Comparison of ENCODE assay signal across 2 cellular contexts in the genomic region with DNA sequence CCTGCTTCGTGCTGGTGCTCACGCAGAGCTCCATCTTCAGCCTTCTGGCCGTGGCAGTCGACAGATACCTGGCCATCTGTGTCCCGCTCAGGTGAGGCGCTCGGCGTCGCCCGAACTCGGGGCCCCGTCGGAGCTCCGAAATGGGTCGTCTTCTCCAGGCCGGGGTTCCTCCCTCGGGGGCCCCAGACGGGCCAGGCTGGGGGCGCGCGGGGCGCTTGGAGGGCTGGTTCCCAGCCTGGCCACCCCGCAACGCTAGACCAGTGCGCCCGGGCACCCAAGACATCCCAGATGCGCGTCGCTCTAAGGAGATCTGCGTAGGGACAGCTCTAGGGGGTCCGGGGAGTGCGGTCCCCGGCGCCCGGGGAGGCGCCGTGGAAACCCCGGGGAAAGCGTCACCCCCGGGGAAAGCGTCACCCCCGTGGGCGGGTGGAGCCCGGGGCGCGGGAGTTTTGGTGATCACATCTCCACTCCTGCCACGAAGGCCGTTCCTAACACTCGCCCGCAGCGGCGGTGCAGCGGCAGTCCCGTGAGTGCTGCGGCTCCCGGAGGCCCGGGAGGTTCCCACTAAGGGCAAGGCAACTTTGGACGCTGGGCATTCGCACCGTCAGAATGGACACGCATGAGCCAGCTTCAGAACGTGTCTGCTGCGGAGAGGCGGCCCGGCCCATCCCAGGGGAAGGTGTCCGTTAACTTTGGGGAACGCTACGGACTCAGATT.
TF ChIP-seq lines count a peak whose summit lies in the region.

No MANE protein-coding gene starts in this region.

TF ChIP-seq in A549, 52 proteins besides CTCF, POLR2A, EP300 and RAD21 (continued from another document):
- TF ChIP-seq, protein P1, sequence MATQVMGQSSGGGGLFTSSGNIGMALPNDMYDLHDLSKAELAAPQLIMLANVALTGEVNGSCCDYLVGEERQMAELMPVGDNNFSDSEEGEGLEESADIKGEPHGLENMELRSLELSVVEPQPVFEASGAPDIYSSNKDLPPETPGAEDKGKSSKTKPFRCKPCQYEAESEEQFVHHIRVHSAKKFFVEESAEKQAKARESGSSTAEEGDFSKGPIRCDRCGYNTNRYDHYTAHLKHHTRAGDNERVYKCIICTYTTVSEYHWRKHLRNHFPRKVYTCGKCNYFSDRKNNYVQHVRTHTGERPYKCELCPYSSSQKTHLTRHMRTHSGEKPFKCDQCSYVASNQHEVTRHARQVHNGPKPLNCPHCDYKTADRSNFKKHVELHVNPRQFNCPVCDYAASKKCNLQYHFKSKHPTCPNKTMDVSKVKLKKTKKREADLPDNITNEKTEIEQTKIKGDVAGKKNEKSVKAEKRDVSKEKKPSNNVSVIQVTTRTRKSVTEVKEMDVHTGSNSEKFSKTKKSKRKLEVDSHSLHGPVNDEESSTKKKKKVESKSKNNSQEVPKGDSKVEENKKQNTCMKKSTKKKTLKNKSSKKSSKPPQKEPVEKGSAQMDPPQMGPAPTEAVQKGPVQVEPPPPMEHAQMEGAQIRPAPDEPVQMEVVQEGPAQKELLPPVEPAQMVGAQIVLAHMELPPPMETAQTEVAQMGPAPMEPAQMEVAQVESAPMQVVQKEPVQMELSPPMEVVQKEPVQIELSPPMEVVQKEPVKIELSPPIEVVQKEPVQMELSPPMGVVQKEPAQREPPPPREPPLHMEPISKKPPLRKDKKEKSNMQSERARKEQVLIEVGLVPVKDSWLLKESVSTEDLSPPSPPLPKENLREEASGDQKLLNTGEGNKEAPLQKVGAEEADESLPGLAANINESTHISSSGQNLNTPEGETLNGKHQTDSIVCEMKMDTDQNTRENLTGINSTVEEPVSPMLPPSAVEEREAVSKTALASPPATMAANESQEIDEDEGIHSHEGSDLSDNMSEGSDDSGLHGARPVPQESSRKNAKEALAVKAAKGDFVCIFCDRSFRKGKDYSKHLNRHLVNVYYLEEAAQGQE (IDR thresholded peaks at IDR 0.05), result no peak
- TF ChIP-seq RFX5 (IDR thresholded peaks at IDR 0.05) (no peak), CBX8 (IDR thresholded peaks at IDR 0.05) (no peak), PHF8 (IDR thresholded peaks at IDR 0.05; ENCODE audit: borderline replicate concordance, low read depth) (0 out of 2 replicates have a peak, but pooled peaks have one; percentile 10)

TF ChIP-seq in HEK293, 187 proteins besides CTCF, POLR2A, EP300 and RAD21 (continued from another document):
- TF ChIP-seq SP2 (tag by site-specific recombination; IDR thresholded peaks at IDR 0.05) (no peak), GLIS2 (tag by site-specific recombination; IDR thresholded peaks at IDR 0.05) (peak; percentile 88), ZBTB21 (tag by site-specific recombination; IDR thresholded peaks at IDR 0.05) (no peak), ZEB2 (tag by site-specific recombination; IDR thresholded peaks at IDR 0.05) (0 out of 2 replicates have a peak, but pooled peaks have one; percentile 11), ZSCAN30 (tag by site-specific recombination; IDR thresholded peaks at IDR 0.05) (no peak), BCL11B (tag by site-specific recombination; IDR thresholded peaks at IDR 0.05; ENCODE audit: low read depth) (0 out of 2 replicates have a peak, but pooled peaks have one; percentile 12), ZNF324 (tag by site-specific recombination; IDR thresholded peaks at IDR 0.05) (no peak), ZNF202 (tag by site-specific recombination; IDR thresholded peaks at IDR 0.05; ENCODE audit: borderline replicate concordance) (no peak), ZBTB20 (tag by site-specific recombination; IDR thresholded peaks at IDR 0.05) (peak; percentile 84), OSR2 (tag by site-specific recombination; IDR thresholded peaks at IDR 0.05) (no peak), ZXDB (tag by site-specific recombination; IDR thresholded peaks at IDR 0.05) (no peak), ZNF501 (tag by site-specific recombination; IDR thresholded peaks at IDR 0.05) (no peak; the same call in 1 of the 2 replicates), ZNF146 (tag by site-specific recombination; IDR thresholded peaks at IDR 0.05) (no peak), ZNF623 (tag by site-specific recombination; IDR thresholded peaks at IDR 0.05) (no peak), ZNF266 (tag by site-specific recombination; IDR thresholded peaks at IDR 0.05; ENCODE audit: low read depth) (no peak), EGR2 (tag by site-specific recombination; IDR thresholded peaks at IDR 0.05; ENCODE audit: low read depth) (no peak), ZNF768 (tag by site-specific recombination; IDR thresholded peaks at IDR 0.05) (no peak), ZBTB48 (tag by site-specific recombination; IDR thresholded peaks at IDR 0.05) (no peak), IKZF3 (tag by site-specific recombination; IDR thresholded peaks at IDR 0.05) (no peak), ZBTB17 (tag by site-specific recombination; IDR thresholded peaks at IDR 0.05) (no peak), ZFP41 (tag by site-specific recombination; IDR thresholded peaks at IDR 0.05; ENCODE audit: borderline replicate concordance) (no peak), GLI2 (tag by site-specific recombination; IDR thresholded peaks at IDR 0.05; ENCODE audit: borderline replicate concordance, low read depth) (no peak), ZSCAN23 (tag by site-specific recombination; IDR thresholded peaks at IDR 0.05) (no peak), YY2 (tag by site-specific recombination; IDR thresholded peaks at IDR 0.05) (no peak; the same call in 1 of the 2 replicates), SP7 (tag by site-specific recombination; IDR thresholded peaks at IDR 0.05) (no peak), ZNF302 (tag by site-specific recombination; IDR thresholded peaks at IDR 0.05; ENCODE audit: low read depth) (no peak), ZNF404 (tag by site-specific recombination; IDR thresholded peaks at IDR 0.05) (no peak), ZNF354C (tag by site-specific recombination; IDR thresholded peaks at IDR 0.05; ENCODE audit: borderline replicate concordance, low read depth) (no peak), FEZF1 (tag by site-specific recombination; IDR thresholded peaks at IDR 0.05) (no peak)
- TF ChIP-seq, protein P2, sequence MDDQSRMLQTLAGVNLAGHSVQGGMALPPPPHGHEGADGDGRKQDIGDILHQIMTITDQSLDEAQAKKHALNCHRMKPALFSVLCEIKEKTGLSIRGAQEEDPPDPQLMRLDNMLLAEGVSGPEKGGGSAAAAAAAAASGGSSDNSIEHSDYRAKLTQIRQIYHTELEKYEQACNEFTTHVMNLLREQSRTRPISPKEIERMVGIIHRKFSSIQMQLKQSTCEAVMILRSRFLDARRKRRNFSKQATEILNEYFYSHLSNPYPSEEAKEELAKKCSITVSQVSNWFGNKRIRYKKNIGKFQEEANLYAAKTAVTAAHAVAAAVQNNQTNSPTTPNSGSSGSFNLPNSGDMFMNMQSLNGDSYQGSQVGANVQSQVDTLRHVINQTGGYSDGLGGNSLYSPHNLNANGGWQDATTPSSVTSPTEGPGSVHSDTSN (CRISPR knock-in tag; IDR thresholded peaks at IDR 0.05), result no peak
- TF ChIP-seq, protein P3, sequence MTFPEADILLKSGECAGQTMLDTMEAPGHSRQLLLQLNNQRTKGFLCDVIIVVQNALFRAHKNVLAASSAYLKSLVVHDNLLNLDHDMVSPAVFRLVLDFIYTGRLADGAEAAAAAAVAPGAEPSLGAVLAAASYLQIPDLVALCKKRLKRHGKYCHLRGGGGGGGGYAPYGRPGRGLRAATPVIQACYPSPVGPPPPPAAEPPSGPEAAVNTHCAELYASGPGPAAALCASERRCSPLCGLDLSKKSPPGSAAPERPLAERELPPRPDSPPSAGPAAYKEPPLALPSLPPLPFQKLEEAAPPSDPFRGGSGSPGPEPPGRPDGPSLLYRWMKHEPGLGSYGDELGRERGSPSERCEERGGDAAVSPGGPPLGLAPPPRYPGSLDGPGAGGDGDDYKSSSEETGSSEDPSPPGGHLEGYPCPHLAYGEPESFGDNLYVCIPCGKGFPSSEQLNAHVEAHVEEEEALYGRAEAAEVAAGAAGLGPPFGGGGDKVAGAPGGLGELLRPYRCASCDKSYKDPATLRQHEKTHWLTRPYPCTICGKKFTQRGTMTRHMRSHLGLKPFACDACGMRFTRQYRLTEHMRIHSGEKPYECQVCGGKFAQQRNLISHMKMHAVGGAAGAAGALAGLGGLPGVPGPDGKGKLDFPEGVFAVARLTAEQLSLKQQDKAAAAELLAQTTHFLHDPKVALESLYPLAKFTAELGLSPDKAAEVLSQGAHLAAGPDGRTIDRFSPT (tag by site-specific recombination; IDR thresholded peaks at IDR 0.05), result peak; percentile 16; the same call in 1 of the 2 replicates
- TF ChIP-seq, protein P4, sequence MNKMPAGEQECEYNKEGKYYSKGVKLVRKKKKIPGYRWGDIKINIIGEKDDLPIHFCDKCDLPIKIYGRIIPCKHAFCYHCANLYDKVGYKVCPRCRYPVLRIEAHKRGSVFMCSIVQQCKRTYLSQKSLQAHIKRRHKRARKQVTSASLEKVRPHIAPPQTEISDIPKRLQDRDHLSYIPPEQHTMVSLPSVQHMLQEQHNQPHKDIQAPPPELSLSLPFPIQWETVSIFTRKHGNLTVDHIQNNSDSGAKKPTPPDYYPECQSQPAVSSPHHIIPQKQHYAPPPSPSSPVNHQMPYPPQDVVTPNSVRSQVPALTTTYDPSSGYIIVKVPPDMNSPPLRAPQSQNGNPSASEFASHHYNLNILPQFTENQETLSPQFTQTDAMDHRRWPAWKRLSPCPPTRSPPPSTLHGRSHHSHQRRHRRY (tag by site-specific recombination; IDR thresholded peaks at IDR 0.05), result no peak
- TF ChIP-seq, protein P5, sequence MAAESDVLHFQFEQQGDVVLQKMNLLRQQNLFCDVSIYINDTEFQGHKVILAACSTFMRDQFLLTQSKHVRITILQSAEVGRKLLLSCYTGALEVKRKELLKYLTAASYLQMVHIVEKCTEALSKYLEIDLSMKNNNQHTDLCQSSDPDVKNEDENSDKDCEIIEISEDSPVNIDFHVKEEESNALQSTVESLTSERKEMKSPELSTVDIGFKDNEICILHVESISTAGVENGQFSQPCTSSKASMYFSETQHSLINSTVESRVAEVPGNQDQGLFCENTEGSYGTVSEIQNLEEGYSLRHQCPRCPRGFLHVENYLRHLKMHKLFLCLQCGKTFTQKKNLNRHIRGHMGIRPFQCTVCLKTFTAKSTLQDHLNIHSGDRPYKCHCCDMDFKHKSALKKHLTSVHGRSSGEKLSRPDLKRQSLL (tag by site-specific recombination; IDR thresholded peaks at IDR 0.05), result no peak
- TF ChIP-seq, protein P1 (tag by site-specific recombination; IDR thresholded peaks at IDR 0.05), result no peak
- TF ChIP-seq, protein P6, sequence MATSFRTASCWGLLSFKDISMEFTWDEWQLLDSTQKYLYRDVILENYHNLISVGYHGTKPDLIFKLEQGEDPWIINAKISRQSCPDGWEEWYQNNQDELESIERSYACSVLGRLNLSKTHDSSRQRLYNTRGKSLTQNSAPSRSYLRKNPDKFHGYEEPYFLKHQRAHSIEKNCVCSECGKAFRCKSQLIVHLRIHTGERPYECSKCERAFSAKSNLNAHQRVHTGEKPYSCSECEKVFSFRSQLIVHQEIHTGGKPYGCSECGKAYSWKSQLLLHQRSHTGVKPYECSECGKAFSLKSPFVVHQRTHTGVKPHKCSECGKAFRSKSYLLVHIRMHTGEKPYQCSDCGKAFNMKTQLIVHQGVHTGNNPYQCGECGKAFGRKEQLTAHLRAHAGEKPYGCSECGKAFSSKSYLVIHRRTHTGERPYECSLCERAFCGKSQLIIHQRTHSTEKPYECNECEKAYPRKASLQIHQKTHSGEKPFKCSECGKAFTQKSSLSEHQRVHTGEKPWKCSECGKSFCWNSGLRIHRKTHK (tag by site-specific recombination; IDR thresholded peaks at IDR 0.05), result no peak
- TF ChIP-seq, protein P7, sequence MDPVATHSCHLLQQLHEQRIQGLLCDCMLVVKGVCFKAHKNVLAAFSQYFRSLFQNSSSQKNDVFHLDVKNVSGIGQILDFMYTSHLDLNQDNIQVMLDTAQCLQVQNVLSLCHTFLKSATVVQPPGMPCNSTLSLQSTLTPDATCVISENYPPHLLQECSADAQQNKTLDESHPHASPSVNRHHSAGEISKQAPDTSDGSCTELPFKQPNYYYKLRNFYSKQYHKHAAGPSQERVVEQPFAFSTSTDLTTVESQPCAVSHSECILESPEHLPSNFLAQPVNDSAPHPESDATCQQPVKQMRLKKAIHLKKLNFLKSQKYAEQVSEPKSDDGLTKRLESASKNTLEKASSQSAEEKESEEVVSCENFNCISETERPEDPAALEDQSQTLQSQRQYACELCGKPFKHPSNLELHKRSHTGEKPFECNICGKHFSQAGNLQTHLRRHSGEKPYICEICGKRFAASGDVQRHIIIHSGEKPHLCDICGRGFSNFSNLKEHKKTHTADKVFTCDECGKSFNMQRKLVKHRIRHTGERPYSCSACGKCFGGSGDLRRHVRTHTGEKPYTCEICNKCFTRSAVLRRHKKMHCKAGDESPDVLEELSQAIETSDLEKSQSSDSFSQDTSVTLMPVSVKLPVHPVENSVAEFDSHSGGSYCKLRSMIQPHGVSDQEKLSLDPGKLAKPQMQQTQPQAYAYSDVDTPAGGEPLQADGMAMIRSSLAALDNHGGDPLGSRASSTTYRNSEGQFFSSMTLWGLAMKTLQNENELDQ (tag by site-specific recombination; IDR thresholded peaks at IDR 0.05; ENCODE audit: low read depth), result no peak
- TF ChIP-seq, protein P8, sequence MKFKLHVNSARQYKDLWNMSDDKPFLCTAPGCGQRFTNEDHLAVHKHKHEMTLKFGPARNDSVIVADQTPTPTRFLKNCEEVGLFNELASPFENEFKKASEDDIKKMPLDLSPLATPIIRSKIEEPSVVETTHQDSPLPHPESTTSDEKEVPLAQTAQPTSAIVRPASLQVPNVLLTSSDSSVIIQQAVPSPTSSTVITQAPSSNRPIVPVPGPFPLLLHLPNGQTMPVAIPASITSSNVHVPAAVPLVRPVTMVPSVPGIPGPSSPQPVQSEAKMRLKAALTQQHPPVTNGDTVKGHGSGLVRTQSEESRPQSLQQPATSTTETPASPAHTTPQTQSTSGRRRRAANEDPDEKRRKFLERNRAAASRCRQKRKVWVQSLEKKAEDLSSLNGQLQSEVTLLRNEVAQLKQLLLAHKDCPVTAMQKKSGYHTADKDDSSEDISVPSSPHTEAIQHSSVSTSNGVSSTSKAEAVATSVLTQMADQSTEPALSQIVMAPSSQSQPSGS (tag by site-specific recombination; IDR thresholded peaks at IDR 0.05; ENCODE audit: low read depth), result no peak
